Comparison of ENCODE assay signal across 1 cellular context in genomic region chr1:185316163-185317033, GRCh38.
TF ChIP-seq lines count a peak whose summit lies in the region.

No MANE protein-coding gene starts in this region.

TF ChIP-seq in K562, 482 proteins besides CTCF, POLR2A, EP300 and RAD21 (continued from another document):
- peak; percentile 63 for TF ChIP-seq POLR2AphosphoS5 (IDR thresholded peaks at IDR 0.05; ENCODE audit: control insufficient read depth, insufficient read depth, low read depth, low read length)
- TF ChIP-seq SRSF3 (IDR thresholded peaks at IDR 0.05; ENCODE audit: insufficient read depth, low read length), result 0 out of 2 replicates have a peak, but pooled peaks have one; percentile 53
- no peak for TF ChIP-seq RNF219 (CRISPR knock-in tag; IDR thresholded peaks at IDR 0.05)
- TF ChIP-seq LCOR (CRISPR knock-in tag; IDR thresholded peaks at IDR 0.05), result peak; percentile 26; the same call in 1 of the 2 replicates
- no peak for TF ChIP-seq ZNF395 (CRISPR knock-in tag; IDR thresholded peaks at IDR 0.05)
- TF ChIP-seq TEAD1 (CRISPR knock-in tag; IDR thresholded peaks at IDR 0.05), result 0 out of 4 replicates have a peak, but pooled peaks of 1 of the 2 experiments have one; percentile 28
- no peak for TF ChIP-seq MCM3 (IDR thresholded peaks at IDR 0.05)
- TF ChIP-seq ZNF324 (CRISPR knock-in tag; IDR thresholded peaks at IDR 0.05), result 0 out of 2 replicates have a peak, but pooled peaks have one; percentile 25
- peak; percentile 47; the same call in 1 of the 2 replicates for TF ChIP-seq CHD2 (IDR thresholded peaks at IDR 0.05; ENCODE audit: low read depth, low read length)
- no peak for TF ChIP-seq ZNF407 (IDR thresholded peaks at IDR 0.05; ENCODE audit: low read depth)
- TF ChIP-seq ZNF507 (tag; conservative IDR thresholded peaks at IDR 0.05), result no peak
- TF ChIP-seq HDAC3 (IDR thresholded peaks at IDR 0.05; ENCODE audit: borderline replicate concordance, partially characterized antibody), result no peak
- TF ChIP-seq ZEB2 (IDR thresholded peaks at IDR 0.05), result no peak
- 0 out of 2 replicates have a peak, but pooled peaks have one; percentile 35 for TF ChIP-seq ZBTB1 (CRISPR knock-in tag; IDR thresholded peaks at IDR 0.05; ENCODE audit: borderline replicate concordance, low read depth)
- TF ChIP-seq SREBF2 (CRISPR knock-in tag; IDR thresholded peaks at IDR 0.05), result no peak
- no peak for TF ChIP-seq POLR3A (IDR thresholded peaks at IDR 0.05; ENCODE audit: borderline replicate concordance, extremely low read depth, insufficient read depth, insufficient read length)
- TF ChIP-seq ZNF354B (CRISPR knock-in tag; IDR thresholded peaks at IDR 0.05), result no peak
